Comparison of ENCODE assay signal across 1 cellular context in the genomic region with DNA sequence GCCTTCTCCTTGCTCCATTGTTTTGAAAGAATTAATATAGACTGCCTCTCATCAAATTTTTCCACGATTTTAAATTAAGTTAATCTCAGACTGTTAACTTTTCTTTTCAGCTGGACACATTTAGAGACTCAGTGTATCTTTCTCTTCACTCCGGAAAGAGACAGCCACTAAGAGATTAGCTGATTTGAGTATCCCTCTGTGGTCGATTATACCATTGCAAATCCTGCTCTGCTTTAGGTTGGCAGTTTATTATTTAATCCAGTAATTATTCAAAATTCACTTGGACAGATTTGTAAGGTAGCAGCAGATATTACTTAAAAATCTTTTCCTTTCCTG.
TF ChIP-seq lines count a peak whose summit lies in the region.

No MANE protein-coding gene starts in this region.

TF ChIP-seq in HepG2, 621 proteins besides CTCF, POLR2A, EP300 and RAD21:
- TF ChIP-seq ZNF747 (CRISPR knock-in tag; IDR thresholded peaks at IDR 0.05; ENCODE audit: borderline replicate concordance) (no peak), PAF1 (CRISPR knock-in tag; IDR thresholded peaks at IDR 0.05) (no peak), TRIM24 (CRISPR knock-in tag; IDR thresholded peaks at IDR 0.05) (no peak), MAFF (IDR thresholded peaks at IDR 0.05; ENCODE audit: low read depth, low read length) (no peak), NFIB (CRISPR knock-in tag; IDR thresholded peaks at IDR 0.05; ENCODE audit: borderline replicate concordance) (no peak), ZNF709 (CRISPR knock-in tag; IDR thresholded peaks at IDR 0.05) (no peak)
- TF ChIP-seq, protein P1, sequence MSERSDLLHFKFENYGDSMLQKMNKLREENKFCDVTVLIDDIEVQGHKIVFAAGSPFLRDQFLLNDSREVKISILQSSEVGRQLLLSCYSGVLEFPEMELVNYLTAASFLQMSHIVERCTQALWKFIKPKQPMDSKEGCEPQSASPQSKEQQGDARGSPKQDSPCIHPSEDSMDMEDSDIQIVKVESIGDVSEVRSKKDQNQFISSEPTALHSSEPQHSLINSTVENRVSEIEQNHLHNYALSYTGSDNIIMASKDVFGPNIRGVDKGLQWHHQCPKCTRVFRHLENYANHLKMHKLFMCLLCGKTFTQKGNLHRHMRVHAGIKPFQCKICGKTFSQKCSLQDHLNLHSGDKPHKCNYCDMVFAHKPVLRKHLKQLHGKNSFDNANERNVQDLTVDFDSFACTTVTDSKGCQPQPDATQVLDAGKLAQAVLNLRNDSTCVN (CRISPR knock-in tag; IDR thresholded peaks at IDR 0.05; ENCODE audit: borderline replicate concordance), result no peak
- TF ChIP-seq, protein P2, sequence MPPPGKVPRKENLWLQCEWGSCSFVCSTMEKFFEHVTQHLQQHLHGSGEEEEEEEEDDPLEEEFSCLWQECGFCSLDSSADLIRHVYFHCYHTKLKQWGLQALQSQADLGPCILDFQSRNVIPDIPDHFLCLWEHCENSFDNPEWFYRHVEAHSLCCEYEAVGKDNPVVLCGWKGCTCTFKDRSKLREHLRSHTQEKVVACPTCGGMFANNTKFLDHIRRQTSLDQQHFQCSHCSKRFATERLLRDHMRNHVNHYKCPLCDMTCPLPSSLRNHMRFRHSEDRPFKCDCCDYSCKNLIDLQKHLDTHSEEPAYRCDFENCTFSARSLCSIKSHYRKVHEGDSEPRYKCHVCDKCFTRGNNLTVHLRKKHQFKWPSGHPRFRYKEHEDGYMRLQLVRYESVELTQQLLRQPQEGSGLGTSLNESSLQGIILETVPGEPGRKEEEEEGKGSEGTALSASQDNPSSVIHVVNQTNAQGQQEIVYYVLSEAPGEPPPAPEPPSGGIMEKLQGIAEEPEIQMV (CRISPR knock-in tag; IDR thresholded peaks at IDR 0.05; ENCODE audit: low read depth), result no peak
